ENCODE assay signal across 24 cellular contexts in genomic region chr3:158267015-158267414, GRCh38.
DNase-seq lines count a peak whose midpoint lies in the region; ATAC-seq and TF ChIP-seq lines count a peak whose summit lies in the region.
"Had no signal": no experiment of that assay in that cellular context is flagged by ENCODE, and none has a peak within 500 bp of the region (broad histone marks: within the 10 kb centered on the region; RNA-seq: fewer than 3 reads in every experiment).

No MANE protein-coding gene starts in this region.

- H3K27me3 Mint-ChIP-seq in WTC11 (ENCODE audit: low read depth) = no peaks in the 10 kb centered on the region
- H3K27me3 Mint-ChIP-seq: activated naive CD4-positive, alpha-beta T cell treated with anti-CD3 and anti-CD28 coated beads, Interleukin-2, amount 10 ng/mL, durations not matched to agents 7 days and 5 days; stimulated activated naive CD8-positive, alpha-beta T cell treated with anti-CD3 and anti-CD28 coated beads, Interleukin-15, amount 100 ng/mL, for 72 hours had no signal

- CTCF ChIA-PET in WTC11 (lab: Charles Lee) = no interaction called here

- H3K9me3 Mint-ChIP-seq in WTC11 = peaks cover 28% of the 10 kb centered on the region

- DNase-seq in SKM-1 (lab: John Stamatoyannopoulos, UW; ENCODE audit: unreplicated experiment) (peak; percentile 2), SKM-1 treated with dmso at 0.1 percent for 144 hours (lab: John Stamatoyannopoulos, UW; ENCODE audit: unreplicated experiment) (no peak), M059J (ENCODE audit: low read depth) (peak; percentile 12), WTC11 (ENCODE audit: low spot score) (no peak), hypothalamus (lab: John Stamatoyannopoulos, UW) (no peak), UCSD-AML1 (lab: John Stamatoyannopoulos, UW; ENCODE audit: unreplicated experiment) (no peak)
- DNase-seq: activated CD4-positive, alpha-beta T cell treated with anti-CD3 and anti-CD28 coated beads, Interleukin-2, amount 50 U/mL, for 1 hour; activated naive CD4-positive, alpha-beta T cell treated with anti-CD3 and anti-CD28 coated beads, Interleukin-2, amount 10 ng/mL, durations not matched to agents 7 days and 5 days; cortex of kidney; GF-D8; GOT3; Karpas-422; kidney; lower lobe of right lung; NCI-H1092; NCI-H2107; NCI-H510A; NK-92 treated with Interleukin-12 subunit alpha and Interleukin-12 subunit beta, amount 100 ng/mL, for 24 hours; stimulated activated naive CD8-positive, alpha-beta T cell treated with anti-CD3 and anti-CD28 coated beads, Interleukin-15, amount 100 ng/mL, for 72 hours; thyroid gland had no signal

- peaks cover 21% of the 10 kb centered on the region for H3K36me3 Mint-ChIP-seq in WTC11

- H3K4me3 Mint-ChIP-seq in WTC11 = no peak overlapping the region
- H3K4me3 Mint-ChIP-seq: activated naive CD4-positive, alpha-beta T cell treated with anti-CD3 and anti-CD28 coated beads, Interleukin-2, amount 10 ng/mL, durations not matched to agents 7 days and 5 days; activated T-helper 1 cell treated with anti-CD3 and anti-CD28 coated beads, Interleukin-12 subunit alpha, Interleukin-12 subunit beta, Interleukin-2, Interleukin-4 antibody, amounts not matched to agents 30 ng/mL and 10 ng/mL and 1 ng/mL, durations not matched to agents 14 hours and 24 hours and 36 hours; neural progenitor cell; stimulated activated naive CD8-positive, alpha-beta T cell treated with anti-CD3 and anti-CD28 coated beads, Interleukin-15, amount 100 ng/mL, for 72 hours had no signal

- no peak for ATAC-seq in WTC11
- ATAC-seq in GM21515 (IDR thresholded peaks at IDR 0.05; ENCODE audit: unreplicated experiment) = no peak
- ATAC-seq: gastroesophageal sphincter; lower lobe of right lung; stimulated activated naive CD8-positive, alpha-beta T cell treated with anti-CD3 and anti-CD28 coated beads, Interleukin-15, amount 100 ng/mL, for 72 hours had no signal

- peaks cover 8% of the 10 kb centered on the region for H3K4me1 Mint-ChIP-seq in WTC11
- H3K4me1 Mint-ChIP-seq: activated naive CD4-positive, alpha-beta T cell treated with anti-CD3 and anti-CD28 coated beads, Interleukin-2, amount 10 ng/mL, durations not matched to agents 7 days and 5 days; stimulated activated naive CD8-positive, alpha-beta T cell treated with anti-CD3 and anti-CD28 coated beads, Interleukin-15, amount 100 ng/mL, for 72 hours had no signal

- TF ChIP-seq CTCF in WTC11 (IDR thresholded peaks at IDR 0.05) = no peak

- no peak overlapping the region for H3K27ac Mint-ChIP-seq in WTC11
- H3K27ac Mint-ChIP-seq: activated naive CD4-positive, alpha-beta T cell treated with anti-CD3 and anti-CD28 coated beads, Interleukin-2, amount 10 ng/mL, durations not matched to agents 7 days and 5 days; activated T-helper 1 cell treated with anti-CD3 and anti-CD28 coated beads, Interleukin-12 subunit alpha, Interleukin-12 subunit beta, Interleukin-2, Interleukin-4 antibody, amounts not matched to agents 30 ng/mL and 10 ng/mL and 1 ng/mL, durations not matched to agents 14 hours and 24 hours and 36 hours; neural progenitor cell; stimulated activated naive CD8-positive, alpha-beta T cell treated with anti-CD3 and anti-CD28 coated beads, Interleukin-15, amount 100 ng/mL, for 72 hours had no signal

- POLR2A ChIA-PET in WTC11 (lab: Charles Lee) = no interaction called here

TF ChIP-seq in WTC11, 78 proteins besides CTCF, POLR2A, EP300 and RAD21:
- TF ChIP-seq USF2 (CRISPR knock-in tag; IDR thresholded peaks at IDR 0.05) (no peak), ZNF317 (CRISPR knock-in tag; IDR thresholded peaks at IDR 0.05; ENCODE audit: borderline replicate concordance, low read depth) (peak; percentile 96)

Comparison
In these comparisons a context has a peak if more than half of its experiments do, and no peak if none do; other contexts are left out.
1. DNase-seq: peak in SKM-1 (single experiment) and M059J (single experiment); none in SKM-1 treated with dmso at 0.1 percent for 144 hours (single experiment), WTC11 (single experiment), hypothalamus (0 of 51) and UCSD-AML1 (single experiment).